Comparison of ENCODE assay signal across 18 cellular contexts in genomic region chr9:114309096-114309495, GRCh38. TPM values are rescaled to one million over a fixed set of nuclear protein-coding genes. Genes with fewer than 3 reads are reported as not detected.
A peak's percentile ranks its signal among the peaks of the same experiment; 100 is the strongest.
DNase-seq lines count a peak whose midpoint lies in the region; ATAC-seq, FAIRE-seq and TF ChIP-seq lines count a peak whose summit lies in the region.
"Had no signal": no experiment of that assay in that cellular context is flagged by ENCODE, and none has a peak within 500 bp of the region (broad histone marks: within the 10 kb centered on the region; RNA-seq: fewer than 3 reads in every experiment).

No MANE protein-coding gene starts in this region.

- H3K4me3 Mint-ChIP-seq in osteocyte (ENCODE audit: unreplicated experiment): no peak overlapping the region
- H3K4me3 Mint-ChIP-seq in stimulated activated naive B cell treated with anti-CD40 and anti-IgM and Interleukin-4, amounts not matched to agents 10 μg/mL and 1 μg/mL and 100 μg/mL, for 72 hours: no peak overlapping the region
- H3K4me3 Mint-ChIP-seq: IgD-negative memory B cell had no signal

- 3% methylated on average over 13 of the region's 13 CpGs for whole genome bisulfite sequencing in K562 (ENCODE audit: insufficient coverage, low coverage, missing lambda C conversion rate)

- H3K9me1 ChIP-seq in K562 (ENCODE audit: control insufficient read depth, insufficient read depth, low read length): no peaks in the 10 kb centered on the region

- TF ChIP-seq RAD21 in K562 (CRISPR knock-in tag; conservative IDR thresholded peaks at IDR 0.05 in 1 of 2, IDR thresholded peaks at IDR 0.05 in 1 of 2): no peak

- CTCF ChIA-PET in K562 (lab: Yijun Ruan, JAX; ENCODE audit: low intra/inter-chr PET ratio): interaction anchor here (0.6 kb wide), 1 partner anchor 852 kb away, joined by 5 read pairs; no protein-coding TSS in a partner anchor

- no peaks in the 10 kb centered on the region for H3K9me3 Mint-ChIP-seq in osteocyte (ENCODE audit: unreplicated experiment)
- no peaks in the 10 kb centered on the region for H3K9me3 Mint-ChIP-seq in stimulated activated naive B cell treated with anti-CD40 and anti-IgM and Interleukin-4, amounts not matched to agents 10 μg/mL and 1 μg/mL and 100 μg/mL, for 72 hours
- H3K9me3 Mint-ChIP-seq: IgD-negative memory B cell had no signal

- H3K4me1 Mint-ChIP-seq in osteocyte (ENCODE audit: unreplicated experiment): no peaks in the 10 kb centered on the region
- peaks cover 4 to 11% of the 10 kb centered on the region in 2 donors for H3K4me1 Mint-ChIP-seq in stimulated activated naive B cell treated with anti-CD40 and anti-IgM and Interleukin-4, amounts not matched to agents 10 μg/mL and 1 μg/mL and 100 μg/mL, for 72 hours

- POLR2A ChIA-PET in K562 (lab: Yijun Ruan, JAX): interaction anchor here (0.7 kb wide), 1 partner anchor 596 kb away, joined by 3 read pairs; no protein-coding TSS in a partner anchor

- no peak for TF ChIP-seq POLR2A in K562 (conservative IDR thresholded peaks at IDR 0.05)

- BruUV-seq in K562 (replicated peaks; lab: Mats Ljungman, UMichigan): no TSS peak

- TF ChIP-seq CTCF in K562 (IDR thresholded peaks at IDR 0.05 in 2 of 3, conservative IDR thresholded peaks at IDR 0.05 in 1 of 3; ENCODE audit: insufficient read depth in 2 of 3, low read depth in 1 of 3, low read length in 3 of 3) (no peak), osteocyte (IDR thresholded peaks at IDR 0.05) (no peak), upper lobe of right lung (IDR thresholded peaks at IDR 0.05) (no peak)

- no peaks in the 10 kb centered on the region for H3K27me3 Mint-ChIP-seq in osteocyte (ENCODE audit: unreplicated experiment)
- peaks cover 6 to 10% of the 10 kb centered on the region in 2 donors for H3K27me3 Mint-ChIP-seq in stimulated activated naive B cell treated with anti-CD40 and anti-IgM and Interleukin-4, amounts not matched to agents 10 μg/mL and 1 μg/mL and 100 μg/mL, for 72 hours

- in situ Hi-C loops in K562 (cut with MboI): no loop called here

- H3K36me3 Mint-ChIP-seq in osteocyte (ENCODE audit: unreplicated experiment): peaks cover 19% of the 10 kb centered on the region
- no peaks in the 10 kb centered on the region for H3K36me3 Mint-ChIP-seq in stimulated activated naive B cell treated with anti-CD40 and anti-IgM and Interleukin-4, amounts not matched to agents 10 μg/mL and 1 μg/mL and 100 μg/mL, for 72 hours
- H3K36me3 Mint-ChIP-seq: IgD-negative memory B cell had no signal

- FAIRE-seq in K562 (lab: Jason Lieb, UNC): no peak
- FAIRE-seq: A204.1, H54, RCC 7860 had no signal

- H3K9me3 ChIP-seq in K562 (replicated peaks; ENCODE audit: control insufficient read depth, insufficient read depth, low read depth, low read length): no peaks in the 10 kb centered on the region
- no peaks in the 10 kb centered on the region for H3K9me3 ChIP-seq in upper lobe of right lung
- H3K9me3 ChIP-seq in SJCRH30 (replicated peaks): no peaks in the 10 kb centered on the region

- no peak for TF ChIP-seq EP300 in K562 (IDR thresholded peaks at IDR 0.05; ENCODE audit: low read length)

- ATAC-seq in K562 (no peak), upper lobe of right lung (no peak)
- no peak for ATAC-seq in stimulated activated naive B cell treated with anti-CD40 and anti-IgM and Interleukin-4, amounts not matched to agents 10 μg/mL and 1 μg/mL and 100 μg/mL, for 72 hours (replicated peaks)

- H3K4me2 ChIP-seq in K562 (ENCODE audit: insufficient read depth, low read length): no peak overlapping the region

- intact Hi-C loops in K562 (cut with micrococcal nuclease) (no loop called here), upper lobe of right lung (cut with DNase I) (no loop called here)

- H3K27ac Mint-ChIP-seq in osteocyte (ENCODE audit: unreplicated experiment): no peak overlapping the region
- H3K27ac Mint-ChIP-seq in stimulated activated naive B cell treated with anti-CD40 and anti-IgM and Interleukin-4, amounts not matched to agents 10 μg/mL and 1 μg/mL and 100 μg/mL, for 72 hours: no peak overlapping the region
- H3K27ac Mint-ChIP-seq: IgD-negative memory B cell had no signal

- H3K9ac ChIP-seq in K562 (ENCODE audit: insufficient read depth in 1 of 2, low read depth in 2 of 2, low read length in 2 of 2): no peak overlapping the region; a peak in 1 of 4 replicates

- H3K27ac ChIP-seq in K562 (ENCODE audit: extremely low read depth, low read depth, low read length) (no peak overlapping the region), upper lobe of right lung (no peak overlapping the region), SJCRH30 (no peak overlapping the region)
- H3K27ac ChIP-seq: C4-2B had no signal

- no peak overlapping the region for H3K4me3 ChIP-seq in K562
- no peak overlapping the region for H3K4me3 ChIP-seq in upper lobe of right lung
- H3K4me3 ChIP-seq in SJCRH30: no peak overlapping the region

- peak; percentile 37 for DNase-seq in activated CD8-positive, alpha-beta memory T cell treated with anti-CD3 and anti-CD28 coated beads, Interleukin-2, amount 50 U/mL, for 48 hours
- no peak for DNase-seq in activated CD8-positive, alpha-beta memory T cell treated with anti-CD3 and anti-CD28 coated beads, Interleukin-2, amount 50 U/mL, for 4 hours
- DNase-seq in K562 (ENCODE audit: extremely low read depth in 1 of 4, low spot score in 3 of 4) (no peak), osteocyte (ENCODE audit: extremely low spot score, unreplicated experiment) (peak; percentile 73), upper lobe of right lung (peak; percentile 22), SJCRH30 (no peak), HuH-7 (ENCODE audit: low spot score) (no peak)
- DNase-seq in stimulated activated naive B cell treated with anti-CD40 and anti-IgM and Interleukin-4, amounts not matched to agents 10 μg/mL and 1 μg/mL and 100 μg/mL, for 72 hours: no peak
- DNase-seq: COR-L47, NCI-H1417, NCI-H1930, NCI-H2171 treated with DMSO at 0.1 percent for 48 hours, NCI-H510A had no signal

- no peak overlapping the region for H2AFZ ChIP-seq in K562 (ENCODE audit: low read depth, low read length)

- H3K36me3 ChIP-seq in K562 (ENCODE audit: control insufficient read depth, insufficient read depth, low read length) (no peaks in the 10 kb centered on the region), upper lobe of right lung (no peaks in the 10 kb centered on the region), SJCRH30 (0 out of 2 replicates have a peak, but pooled peaks cover 4% of the 10 kb centered on the region)

- H3K4me1 ChIP-seq in K562 (replicated peaks in 1 of 2; ENCODE audit: control insufficient read depth in 2 of 2, insufficient read depth in 2 of 2, low read length in 2 of 2) (no peaks in the 10 kb centered on the region), upper lobe of right lung (no peaks in the 10 kb centered on the region), SJCRH30 (no peaks in the 10 kb centered on the region)

- peaks cover 3% of the 10 kb centered on the region for H4K20me1 ChIP-seq in K562 (replicated peaks; ENCODE audit: control insufficient read depth, insufficient read depth, low read length)

- no peaks in the 10 kb centered on the region for H3K79me2 ChIP-seq in K562 (ENCODE audit: control insufficient read depth, insufficient read depth, low read length)

- H3K27me3 ChIP-seq in K562 (ENCODE audit: control insufficient read depth in 2 of 2, insufficient read depth in 2 of 2, low read length in 2 of 2) (peaks cover 20 to 64% of the 10 kb centered on the region in 2 experiments), upper lobe of right lung (no peaks in the 10 kb centered on the region), SJCRH30 (no peaks in the 10 kb centered on the region)

TF ChIP-seq in K562, 482 proteins besides CTCF, POLR2A, EP300 and RAD21 (continues in another document):
- no peak for TF ChIP-seq ZC3H4 (CRISPR knock-in tag; IDR thresholded peaks at IDR 0.05; ENCODE audit: borderline replicate concordance)

RNA-seq across cellular contexts. Expression of gene ORM1, which starts 13.8 kb away (rescaled TPM):
- total RNA-seq in K562 (2011; cell fraction: chromatin; rRNA removed; ENCODE audit: low replicate concordance): not detected in 2 replicates
- total RNA-seq in K562 (2011; cell fraction: nucleolus; rRNA removed): not detected in 2 replicates
- total RNA-seq in K562 (2011; cell fraction: nucleoplasm; rRNA removed): not detected in 2 replicates
- total RNA-seq in K562 (2014; rRNA removed) (not detected in 2 replicates), K562 (2014; rRNA removed; fragmentation: Illumina TruSeq; extraction: Trizol) (not detected in 2 replicates), K562 (2015; rRNA removed; fragmentation: Illumina TruSeq; extraction: Trizol) (not detected in 2 replicates), K562 (2021) (2.9 and 3.4 TPM in 2 replicates), osteocyte (not detected in 2 replicates), upper lobe of right lung (5.2 TPM)
- polyA plus RNA-seq in K562 (2011; rRNA removed) (not detected in 2 replicates), K562 (2014; fragmentation: Illumina TruSeq; extraction: Trizol) (not detected in 2 replicates), K562 (2014; fragmentation: Nextera tagmentation; extraction: Ambion mirVana) (not detected), K562 (2014; rRNA removed) (not detected in 2 replicates)
- not detected in 2 replicates for polyA plus RNA-seq in K562 (2011; cell fraction: cytosol; rRNA removed)
- polyA plus RNA-seq in K562 (2011; cell fraction: nucleus; rRNA removed): not detected in 2 replicates
- not detected in 2 replicates for polyA plus RNA-seq in K562 (2012)
- not detected in 2 replicates for polyA minus RNA-seq in K562 (2011; rRNA and poly(A)+ RNA removed)
- not detected in 2 replicates for polyA minus RNA-seq in K562 (2011; cell fraction: cytosol; rRNA and poly(A)+ RNA removed)
- polyA minus RNA-seq in K562 (2011; cell fraction: nucleus; rRNA and poly(A)+ RNA removed): not detected in 2 replicates
- total RNA-seq in SJCRH30 (2014; rRNA removed; shearing (Covaris generic)): not detected in 2 replicates
- polyA plus RNA-seq: IgD-negative memory B cell had no signal

RNA-seq across cellular contexts. Expression of gene ORM2, which starts 20.6 kb away (rescaled TPM):
- total RNA-seq in K562 (2011; cell fraction: chromatin; rRNA removed; ENCODE audit: low replicate concordance): not detected in 2 replicates
- total RNA-seq in K562 (2011; cell fraction: nucleolus; rRNA removed): not detected in 2 replicates
- total RNA-seq in K562 (2011; cell fraction: nucleoplasm; rRNA removed): not detected in 2 replicates
- total RNA-seq in K562 (2014; rRNA removed) (not detected in 2 replicates), K562 (2014; rRNA removed; fragmentation: Illumina TruSeq; extraction: Trizol) (not detected in 2 replicates), K562 (2015; rRNA removed; fragmentation: Illumina TruSeq; extraction: Trizol) (not detected in 2 replicates), K562 (2021) (0.98 and 1.5 TPM in 2 replicates), osteocyte (not detected in 2 replicates), upper lobe of right lung (3.9 TPM)
- polyA plus RNA-seq in K562 (2011; rRNA removed) (not detected in 2 replicates), K562 (2014; fragmentation: Illumina TruSeq; extraction: Trizol) (not detected in 2 replicates), K562 (2014; fragmentation: Nextera tagmentation; extraction: Ambion mirVana) (not detected), K562 (2014; rRNA removed) (not detected in 2 replicates)
- polyA plus RNA-seq in K562 (2011; cell fraction: cytosol; rRNA removed): not detected in 2 replicates
- not detected in 2 replicates for polyA plus RNA-seq in K562 (2011; cell fraction: nucleus; rRNA removed)
- polyA plus RNA-seq in K562 (2012): not detected in 2 replicates
- not detected in 2 replicates for polyA minus RNA-seq in K562 (2011; rRNA and poly(A)+ RNA removed)
- 2.5 TPM in 1 of 2 replicates, not detected in the other for polyA minus RNA-seq in K562 (2011; cell fraction: cytosol; rRNA and poly(A)+ RNA removed)
- not detected in 2 replicates for polyA minus RNA-seq in K562 (2011; cell fraction: nucleus; rRNA and poly(A)+ RNA removed)
- not detected in 2 replicates for total RNA-seq in SJCRH30 (2014; rRNA removed; shearing (Covaris generic))
- polyA plus RNA-seq: IgD-negative memory B cell had no signal

Comparison
In these comparisons a context has a peak if more than half of its experiments do, and no peak if none do; other contexts are left out.
1. DNase-seq: peak in activated CD8-positive, alpha-beta memory T cell treated with anti-CD3 and anti-CD28 coated beads, Interleukin-2, amount 50 U/mL, for 48 hours (single experiment), osteocyte (single experiment) and upper lobe of right lung (single experiment); none in activated CD8-positive, alpha-beta memory T cell treated with anti-CD3 and anti-CD28 coated beads, Interleukin-2, amount 50 U/mL, for 4 hours (single experiment), K562 (0 of 4), stimulated activated naive B cell treated with anti-CD40 and anti-IgM and Interleukin-4, amounts not matched to agents 10 μg/mL and 1 μg/mL and 100 μg/mL, for 72 hours (single experiment), SJCRH30 (0 of 2) and HuH-7 (single experiment).